22 cellular contexts compared by ENCODE assay signal in the genomic region with DNA sequence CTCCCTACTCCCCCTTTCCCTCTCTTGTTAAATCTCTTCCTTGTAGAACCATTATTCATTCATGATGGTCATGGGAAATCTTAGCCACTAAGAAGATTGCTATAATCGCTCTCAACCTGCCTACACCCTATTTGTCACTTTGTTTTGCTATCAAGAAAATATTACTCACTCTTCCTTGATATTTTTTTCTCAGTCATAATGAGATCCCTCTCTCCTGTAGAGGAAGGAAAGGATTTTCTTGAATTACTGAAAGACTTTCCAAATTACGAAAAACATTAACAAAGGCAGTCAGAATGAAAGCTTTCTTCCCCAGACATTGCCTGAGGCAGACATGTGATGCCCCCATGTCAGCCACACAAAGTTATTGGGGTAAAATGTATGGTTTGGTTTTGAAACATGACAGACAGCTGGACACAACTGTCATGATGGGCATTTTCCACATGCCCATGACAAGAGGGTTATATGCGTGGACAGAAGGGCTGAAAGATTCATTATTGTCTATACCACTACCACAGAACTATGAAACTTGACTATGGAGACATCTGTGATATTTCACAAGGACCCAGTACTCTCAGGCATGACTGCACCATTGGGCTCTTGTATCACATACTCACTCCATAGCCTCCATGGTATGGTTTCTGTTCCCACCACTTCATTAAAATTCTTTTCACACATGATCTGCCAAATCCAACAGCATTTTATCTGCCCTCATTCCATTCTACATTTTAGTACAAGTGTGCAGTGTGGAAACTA.
DNase-seq lines count a peak whose midpoint lies in the region; ATAC-seq and TF ChIP-seq lines count a peak whose summit lies in the region.
"Had no signal": no experiment of that assay in that cellular context is flagged by ENCODE, and none has a peak within 500 bp of the region (broad histone marks: within the 10 kb centered on the region; RNA-seq: fewer than 3 reads in every experiment).

No MANE protein-coding gene starts in this region.

- H3K9me3 ChIP-seq in aorta (ENCODE audit: control insufficient read depth, low read length), result no peaks in the 10 kb centered on the region
- H3K9me3 ChIP-seq in PC-9 (ENCODE audit: insufficient read depth, low read depth), result no peaks in the 10 kb centered on the region
- H3K9me3 ChIP-seq in suprapubic skin, result no peaks in the 10 kb centered on the region
- H3K9me3 ChIP-seq: BE2C, ovary, SJCRH30, transverse colon had no signal

- H3K27me3 ChIP-seq in foreskin keratinocyte, result no peaks in the 10 kb centered on the region
- no peaks in the 10 kb centered on the region for H3K27me3 ChIP-seq in aorta (ENCODE audit: control insufficient read depth in 1 of 2, insufficient read depth in 2 of 2, low read length in 1 of 2)
- H3K27me3 ChIP-seq in PC-9 (ENCODE audit: insufficient read depth, low read depth), result no peaks in the 10 kb centered on the region
- H3K27me3 ChIP-seq in suprapubic skin, result no peaks in the 10 kb centered on the region
- H3K27me3 ChIP-seq: BE2C, ovary, SJCRH30, transverse colon had no signal

- H3K36me3 Mint-ChIP-seq in activated T-cell treated with anti-CD3 and anti-CD28 coated beads, Interleukin-2, amount 50 U/mL, for 24 hours (ENCODE audit: low read depth), result no peaks in the 10 kb centered on the region
- H3K36me3 Mint-ChIP-seq in activated T-helper 17 cell treated with anti-CD3 and anti-CD28 coated beads, Interleukin-2, amount 50 U/mL, for 72 hours (ENCODE audit: low read depth), result no peaks in the 10 kb centered on the region

- in situ Hi-C loops in Caki2 (cut with HindIII; ENCODE audit: low pct_unique_long_range_greater_than_20kb, low sequenced_read_pairs), result no loop called here

- peaks cover 1% of the 10 kb centered on the region; the same call in 1 of the 2 replicates for H3K9me2 ChIP-seq in PC-9 (ENCODE audit: insufficient read depth)

- H2AFZ ChIP-seq in PC-9, result no peak overlapping the region

- H3K36me3 ChIP-seq in aorta (ENCODE audit: control insufficient read depth in 1 of 2, insufficient read depth in 2 of 2, low read length in 1 of 2), result no peaks in the 10 kb centered on the region
- H3K36me3 ChIP-seq in PC-9 (ENCODE audit: low read depth), result no peaks in the 10 kb centered on the region
- no peaks in the 10 kb centered on the region for H3K36me3 ChIP-seq in suprapubic skin
- H3K36me3 ChIP-seq: BE2C, ovary, SJCRH30, transverse colon, WERI-Rb-1 had no signal

- H3F3A ChIP-seq in PC-9 (ENCODE audit: insufficient read depth, low read depth), result no peaks in the 10 kb centered on the region

- H3K9me3 Mint-ChIP-seq in activated T-cell treated with anti-CD3 and anti-CD28 coated beads, Interleukin-2, amount 50 U/mL, for 24 hours, result no peaks in the 10 kb centered on the region
- H3K9me3 Mint-ChIP-seq in activated T-helper 17 cell treated with anti-CD3 and anti-CD28 coated beads, Interleukin-2, amount 50 U/mL, for 72 hours, result peaks cover 4% of the 10 kb centered on the region
- H3K9me3 Mint-ChIP-seq: central memory CD8-positive, alpha-beta T cell; T-cell had no signal

- H3K27ac ChIP-seq in foreskin keratinocyte (no peak overlapping the region), aorta (ENCODE audit: low read depth in 1 of 2, low read length in 2 of 2) (no peak overlapping the region), PC-9 (no peak overlapping the region), suprapubic skin (no peak overlapping the region)
- H3K27ac ChIP-seq: ovary, SJCRH30, transverse colon had no signal

- no peaks in the 10 kb centered on the region for H4K20me1 ChIP-seq in PC-9 (ENCODE audit: insufficient read depth)

- no peak for TF ChIP-seq EP300 in suprapubic skin (IDR thresholded peaks at IDR 0.05)

- no peaks in the 10 kb centered on the region for H3K79me2 ChIP-seq in PC-9 (ENCODE audit: low read depth)

- no peak overlapping the region for H3K4me3 Mint-ChIP-seq in activated T-cell treated with anti-CD3 and anti-CD28 coated beads, Interleukin-2, amount 50 U/mL, for 24 hours
- H3K4me3 Mint-ChIP-seq in activated T-helper 17 cell treated with anti-CD3 and anti-CD28 coated beads, Interleukin-2, amount 50 U/mL, for 72 hours, result no peak overlapping the region
- H3K4me3 Mint-ChIP-seq: central memory CD8-positive, alpha-beta T cell; dendritic cell treated with granulocyte-macrophage colony-stimulating factor and Interleukin-4, amounts not matched to agents 40 ng/mL and 50 ng/mL, for 4 days; neural crest cell; T-cell had no signal

- peaks cover 5% of the 10 kb centered on the region for H3K4me1 ChIP-seq in foreskin keratinocyte
- H3K4me1 ChIP-seq in aorta (ENCODE audit: control insufficient read depth in 1 of 2, insufficient read depth in 2 of 2, low read length in 2 of 2), result no peaks in the 10 kb centered on the region
- H3K4me1 ChIP-seq in PC-9 (replicated peaks; ENCODE audit: insufficient read depth), result no peaks in the 10 kb centered on the region
- no peaks in the 10 kb centered on the region for H3K4me1 ChIP-seq in suprapubic skin
- H3K4me1 ChIP-seq: BE2C, SJCRH30, transverse colon had no signal

- H3K27me3 Mint-ChIP-seq in activated T-cell treated with anti-CD3 and anti-CD28 coated beads, Interleukin-2, amount 50 U/mL, for 24 hours, result peaks cover 6% of the 10 kb centered on the region
- peaks cover 6% of the 10 kb centered on the region for H3K27me3 Mint-ChIP-seq in activated T-helper 17 cell treated with anti-CD3 and anti-CD28 coated beads, Interleukin-2, amount 50 U/mL, for 72 hours
- H3K27me3 Mint-ChIP-seq: dendritic cell treated with granulocyte-macrophage colony-stimulating factor and Interleukin-4, amounts not matched to agents 40 ng/mL and 50 ng/mL, for 4 days; T-cell had no signal

- TF ChIP-seq POLR2A in suprapubic skin (IDR thresholded peaks at IDR 0.05), result no peak

- H3K4me2 ChIP-seq in PC-9, result no peak overlapping the region

- WGBS in aorta, 2 donors, result 80 to 83% methylated on average over 3 of the region's 3 CpGs
- WGBS in suprapubic skin, result 88% methylated on average over 3 of the region's 3 CpGs

- ATAC-seq in activated T-helper 17 cell treated with anti-CD3 and anti-CD28 coated beads, Interleukin-2, amount 50 U/mL, for 72 hours (replicated peaks), result peak; percentile 87
- ATAC-seq in foreskin keratinocyte (peak; percentile 9), aorta (ENCODE audit: low FRiP score) (no peak)
- ATAC-seq: GM12878, T-cell had no signal

- CTCF ChIA-PET in PC-9 (lab: Charles Lee), result no interaction called here

- no TSS peak for BruUV-seq in PC-9 (replicated peaks; lab: Mats Ljungman, UMichigan)

- TF ChIP-seq CTCF in foreskin keratinocyte (conservative IDR thresholded peaks at IDR 0.05) (no peak), PC-9 (conservative IDR thresholded peaks at IDR 0.05) (no peak), suprapubic skin (IDR thresholded peaks at IDR 0.05) (no peak)

- no peak for DNase-seq in activated T-cell treated with anti-CD3 and anti-CD28 coated beads, Interleukin-2, amount 50 U/mL, for 24 hours
- no peak for DNase-seq in activated T-cell treated with anti-CD3 and anti-CD28 coated beads, Interleukin-2, amount 50 U/mL, for 1 hour
- peak; percentile 5 for DNase-seq in Caki2 (ENCODE audit: low read depth)
- peak in 1 of 2 donors; percentile 29 for DNase-seq in foreskin keratinocyte
- DNase-seq in aorta, result no peak
- no peak for DNase-seq in PC-9
- DNase-seq in suprapubic skin (ENCODE audit: low spot score in 2 of 2), result no peak
- DNase-seq: activated CD8-positive, alpha-beta memory T cell treated with anti-CD3 and anti-CD28 coated beads, Interleukin-2, amount 50 U/mL, for 48 hours; activated gamma-delta T cell; BE2C; NCI-H1048; NCI-H748 treated with DMSO at 0.1 percent for 48 hours; ovary; SJCRH30; T-cell; transverse colon had no signal

- H3K4me3 ChIP-seq in aorta (ENCODE audit: low read length in 2 of 2) (no peak overlapping the region), PC-9 (no peak overlapping the region), suprapubic skin (no peak overlapping the region)
- H3K4me3 ChIP-seq: GM12878, ovary, SJCRH30, transverse colon had no signal

- intact Hi-C loops in aorta (cut with DNase I), result no loop called here
- intact Hi-C loops in PC-9 (cut with micrococcal nuclease; ENCODE audit: unreplicated experiment), result no loop called here

- H3K27ac Mint-ChIP-seq in activated T-cell treated with anti-CD3 and anti-CD28 coated beads, Interleukin-2, amount 50 U/mL, for 24 hours, result peak overlapping the region; percentile 28
- no peak overlapping the region for H3K27ac Mint-ChIP-seq in activated T-helper 17 cell treated with anti-CD3 and anti-CD28 coated beads, Interleukin-2, amount 50 U/mL, for 72 hours
- H3K27ac Mint-ChIP-seq: dendritic cell treated with granulocyte-macrophage colony-stimulating factor and Interleukin-4, amounts not matched to agents 40 ng/mL and 50 ng/mL, for 4 days; T-cell had no signal

- POLR2A ChIA-PET in PC-9 (lab: Charles Lee; ENCODE audit: unreplicated experiment), result no interaction called here

- H3K4me1 Mint-ChIP-seq in activated T-cell treated with anti-CD3 and anti-CD28 coated beads, Interleukin-2, amount 50 U/mL, for 24 hours (ENCODE audit: low read depth), result peaks cover 15% of the 10 kb centered on the region
- peaks cover 8% of the 10 kb centered on the region for H3K4me1 Mint-ChIP-seq in activated T-helper 17 cell treated with anti-CD3 and anti-CD28 coated beads, Interleukin-2, amount 50 U/mL, for 72 hours
- H3K4me1 Mint-ChIP-seq: central memory CD8-positive, alpha-beta T cell; T-cell had no signal
